ENCODE assay signal across 22 cellular contexts in genomic region chr12:47144769-47145168, GRCh38.
DNase-seq lines count a peak whose midpoint lies in the region; ATAC-seq lines count a peak whose summit lies in the region.
"Had no signal": no experiment of that assay in that cellular context is flagged by ENCODE, and none has a peak within 500 bp of the region (broad histone marks: within the 10 kb centered on the region; RNA-seq: fewer than 3 reads in every experiment).

No MANE protein-coding gene starts in this region.

- H3K4me3 ChIP-seq in naive thymus-derived CD4-positive, alpha-beta T cell (ENCODE audit: low read length) = no peak overlapping the region
- H3K4me3 ChIP-seq: BLaER1, SJCRH30 had no signal

- POLR2A ChIA-PET in naive thymus-derived CD4-positive, alpha-beta T cell (lab: Charles Lee) = interaction anchor here (0.7 to 2.4 kb wide), 9 partner anchors 11 to 253 kb away, joined by 3 to 8 read pairs (median 3); partner anchors contain the start of gene AMIGO2

- no peaks in the 10 kb centered on the region for H3K9me3 ChIP-seq in T-helper 17 cell (ENCODE audit: control insufficient read depth, low read length, poor library complexity, severe bottlenecking)
- H3K9me3 ChIP-seq in naive thymus-derived CD4-positive, alpha-beta T cell (ENCODE audit: control insufficient read depth in 2 of 3, low read length in 3 of 3) = no peaks in the 10 kb centered on the region
- H3K9me3 ChIP-seq: SJCRH30 had no signal

- DNase-seq in T-helper 1 cell (no peak), activated T-cell treated with anti-CD3 and anti-CD28 coated beads for 4 hours (no peak), T-helper 17 cell (no peak), D341Med (ENCODE audit: low spot score) (no peak)
- DNase-seq in activated T-cell treated with anti-CD3 and anti-CD28 coated beads, Interleukin-2, amount 50 U/mL, for 72 hours = no peak
- no peak for DNase-seq in naive thymus-derived CD4-positive, alpha-beta T cell
- DNase-seq: ACHN, DMS79, MV-4-11, NCI-H1105 treated with DMSO at 0.1 percent for 48 hours, NCI-H2081, NCI-H2171, NCI-H345, NCI-H524, NCI-H82, SJCRH30 had no signal

- no peaks in the 10 kb centered on the region for H3K27me3 Mint-ChIP-seq in T-helper 1 cell treated with Interleukin-12 subunit alpha and Interleukin-12 subunit beta and Interleukin-4 antibody, amounts not matched to agents 30 μg/mL and 1 μg/mL, for 36 hours (ENCODE audit: low read depth)
- H3K27me3 Mint-ChIP-seq in activated T-cell treated with anti-CD3 and anti-CD28 coated beads, Interleukin-2, amount 50 U/mL, for 72 hours (ENCODE audit: low read depth) = no peaks in the 10 kb centered on the region
- H3K27me3 Mint-ChIP-seq in T-helper 17 cell = no peaks in the 10 kb centered on the region
- H3K27me3 Mint-ChIP-seq in naive thymus-derived CD4-positive, alpha-beta T cell = no peaks in the 10 kb centered on the region
- H3K27me3 Mint-ChIP-seq: IgD-negative memory B cell had no signal

- H3K27ac ChIP-seq in naive thymus-derived CD4-positive, alpha-beta T cell (ENCODE audit: low read depth, low read length) = peak overlapping the region; percentile 38
- H3K27ac ChIP-seq: 22Rv1, BLaER1, SJCRH30 had no signal

- H3K27me3 ChIP-seq in naive thymus-derived CD4-positive, alpha-beta T cell (ENCODE audit: control insufficient read depth in 2 of 2, insufficient read depth in 2 of 2, low read length in 2 of 2) = no peaks in the 10 kb centered on the region
- H3K27me3 ChIP-seq: BLaER1, SJCRH30 had no signal

- H3K9me3 Mint-ChIP-seq in T-helper 1 cell treated with Interleukin-12 subunit alpha and Interleukin-12 subunit beta and Interleukin-4 antibody, amounts not matched to agents 30 μg/mL and 1 μg/mL, for 36 hours = peaks cover 4% of the 10 kb centered on the region
- no peaks in the 10 kb centered on the region for H3K9me3 Mint-ChIP-seq in activated T-cell treated with anti-CD3 and anti-CD28 coated beads, Interleukin-2, amount 50 U/mL, for 72 hours
- peaks cover 0 to 12% (median 0%) of the 10 kb centered on the region in 11 donors for H3K9me3 Mint-ChIP-seq in naive thymus-derived CD4-positive, alpha-beta T cell

- peak overlapping the region; percentile 34 for H3K27ac Mint-ChIP-seq in T-helper 1 cell treated with Interleukin-12 subunit alpha and Interleukin-12 subunit beta and Interleukin-4 antibody, amounts not matched to agents 30 μg/mL and 1 μg/mL, for 36 hours
- H3K27ac Mint-ChIP-seq in activated T-cell treated with anti-CD3 and anti-CD28 coated beads, Interleukin-2, amount 50 U/mL, for 72 hours = peak overlapping the region; percentile 42
- H3K27ac Mint-ChIP-seq in T-helper 17 cell = peak overlapping the region; percentile 59
- peak overlapping the region in 8 of 9 donors; percentile 26 to 92 (median 80) for H3K27ac Mint-ChIP-seq in naive thymus-derived CD4-positive, alpha-beta T cell
- H3K27ac Mint-ChIP-seq: IgD-negative memory B cell had no signal

- ATAC-seq in activated T-cell treated with anti-CD3 and anti-CD28 coated beads, Interleukin-2, amount 50 U/mL, for 72 hours (replicated peaks in 1 of 2) = peak; percentile 25 to 66
- no peak for ATAC-seq in T-helper 17 cell
- no peak for ATAC-seq in naive thymus-derived CD4-positive, alpha-beta T cell
- ATAC-seq in HG03442 (IDR thresholded peaks at IDR 0.05; ENCODE audit: unreplicated experiment) = no peak
- ATAC-seq: Panc1 had no signal

- H3K4me3 Mint-ChIP-seq in T-helper 1 cell treated with Interleukin-12 subunit alpha and Interleukin-12 subunit beta and Interleukin-4 antibody, amounts not matched to agents 30 μg/mL and 1 μg/mL, for 36 hours = no peak overlapping the region
- peak overlapping the region in 1 of 2 donors; percentile 55 for H3K4me3 Mint-ChIP-seq in activated T-cell treated with anti-CD3 and anti-CD28 coated beads, Interleukin-2, amount 50 U/mL, for 72 hours
- H3K4me3 Mint-ChIP-seq in T-helper 17 cell = no peak overlapping the region
- peak overlapping the region in 7 of 10 donors; percentile 18 to 63 (median 38) for H3K4me3 Mint-ChIP-seq in naive thymus-derived CD4-positive, alpha-beta T cell
- H3K4me3 Mint-ChIP-seq: IgD-negative memory B cell had no signal

- peaks cover 14% of the 10 kb centered on the region for H3K4me1 Mint-ChIP-seq in T-helper 1 cell treated with Interleukin-12 subunit alpha and Interleukin-12 subunit beta and Interleukin-4 antibody, amounts not matched to agents 30 μg/mL and 1 μg/mL, for 36 hours (ENCODE audit: low read depth)
- peaks cover 24% of the 10 kb centered on the region for H3K4me1 Mint-ChIP-seq in activated T-cell treated with anti-CD3 and anti-CD28 coated beads, Interleukin-2, amount 50 U/mL, for 72 hours (ENCODE audit: low read depth)
- peaks cover 17% of the 10 kb centered on the region for H3K4me1 Mint-ChIP-seq in T-helper 17 cell
- H3K4me1 Mint-ChIP-seq in naive thymus-derived CD4-positive, alpha-beta T cell = peaks cover 14 to 51% (median 41%) of the 10 kb centered on the region in 7 donors
- H3K4me1 Mint-ChIP-seq: IgD-negative memory B cell had no signal

- intact Hi-C loops in naive thymus-derived CD4-positive, alpha-beta T cell (cut with micrococcal nuclease) = loop anchor here (1.0 to 5.0 kb wide), 5 partner anchors 11 to 253 kb away; partner anchors contain the start of genes AMIGO2 (in 1 of the 2) and PCED1B (in 1 of the 2)

- peaks cover 15% of the 10 kb centered on the region for H3K36me3 Mint-ChIP-seq in T-helper 1 cell treated with Interleukin-12 subunit alpha and Interleukin-12 subunit beta and Interleukin-4 antibody, amounts not matched to agents 30 μg/mL and 1 μg/mL, for 36 hours (ENCODE audit: low read depth)
- H3K36me3 Mint-ChIP-seq in activated T-cell treated with anti-CD3 and anti-CD28 coated beads, Interleukin-2, amount 50 U/mL, for 72 hours (ENCODE audit: insufficient read depth in 2 of 2) = peaks cover 9 to 11% of the 10 kb centered on the region in 2 donors
- H3K36me3 Mint-ChIP-seq in T-helper 17 cell (ENCODE audit: low read depth) = peaks cover 2% of the 10 kb centered on the region
- peaks cover under 1 to 57% (median 41%) of the 10 kb centered on the region in 5 donors for H3K36me3 Mint-ChIP-seq in naive thymus-derived CD4-positive, alpha-beta T cell

- H3K36me3 ChIP-seq in naive thymus-derived CD4-positive, alpha-beta T cell (ENCODE audit: control insufficient read depth in 2 of 3, insufficient read depth in 3 of 3, low read length in 3 of 3) = peaks cover 0 to 9% (median 0%) of the 10 kb centered on the region in 3 experiments
- H3K36me3 ChIP-seq: BLaER1, SJCRH30 had no signal

- H3K4me1 ChIP-seq in naive thymus-derived CD4-positive, alpha-beta T cell (ENCODE audit: control insufficient read depth in 2 of 2, insufficient read depth in 2 of 2, low read length in 2 of 2) = peaks cover 0 to 11% of the 10 kb centered on the region in 2 donors
- H3K4me1 ChIP-seq: BLaER1, SJCRH30 had no signal

- CTCF ChIA-PET in naive thymus-derived CD4-positive, alpha-beta T cell (lab: Charles Lee) = interaction anchor here (0.7 to 1.2 kb wide), 3 partner anchors 21 to 163 kb away, joined by 3 to 4 read pairs (median 3); no protein-coding TSS in a partner anchor

Comparison
In these comparisons a context has a peak if more than half of its experiments do, and no peak if none do; other contexts are left out.
1. H3K4me3 Mint-ChIP-seq: peak in naive thymus-derived CD4-positive, alpha-beta T cell (7 of 10); none in T-helper 1 cell treated with Interleukin-12 subunit alpha and Interleukin-12 subunit beta and Interleukin-4 antibody, amounts not matched to agents 30 μg/mL and 1 μg/mL, for 36 hours (single experiment) and T-helper 17 cell (single experiment).
2. ATAC-seq: peak in activated T-cell treated with anti-CD3 and anti-CD28 coated beads, Interleukin-2, amount 50 U/mL, for 72 hours (2 of 2); none in T-helper 17 cell (single experiment), naive thymus-derived CD4-positive, alpha-beta T cell (single experiment) and HG03442 (single experiment).
3. Peak in every context shown above with its lines, with median percentiles within 50 percentile points of each other: H3K27ac Mint-ChIP-seq.